8 cellular contexts compared by ENCODE assay signal in genomic region chr10:102229810-102230263, GRCh38. TPM values are rescaled to one million over a fixed set of nuclear protein-coding genes. Genes with fewer than 3 reads are reported as not detected.
DNase-seq lines count a peak whose midpoint lies in the region; ATAC-seq and TF ChIP-seq lines count a peak whose summit lies in the region.

No MANE protein-coding gene starts in this region.

- H3K9me3 Mint-ChIP-seq in progenitor cell of endocrine pancreas (ENCODE audit: low read depth): no peaks in the 10 kb centered on the region

- no peak overlapping the region for H3K27ac Mint-ChIP-seq in T-helper 17 cell
- peak overlapping the region; percentile 29 for H3K27ac Mint-ChIP-seq in progenitor cell of endocrine pancreas

- no peak for TF ChIP-seq EP300 in upper lobe of left lung (IDR thresholded peaks at IDR 0.05)

- peak; percentile 68 to 74 for DNase-seq in NCI-H2081 (lab: John Stamatoyannopoulos, UW)
- DNase-seq in NCI-H2081 treated with DMSO at 0.1 percent for 48 hours (lab: John Stamatoyannopoulos, UW): no peak
- peak; percentile 55 for DNase-seq in NCI-H1092 treated with DMSO at 0.1 percent for 48 hours (lab: John Stamatoyannopoulos, UW)
- peak; percentile 75 to 87 (median 77) for DNase-seq in T-helper 17 cell
- peak; percentile 57 for DNase-seq in amniotic epithelial cell (ENCODE audit: low read depth)
- peak; percentile 87 for DNase-seq in left cardiac atrium
- peak; percentile 85 for DNase-seq in progenitor cell of endocrine pancreas (ENCODE audit: low spot score, unreplicated experiment)
- peak; percentile 92 to 95 for DNase-seq in upper lobe of left lung

- peaks cover 4% of the 10 kb centered on the region for H3K36me3 Mint-ChIP-seq in T-helper 17 cell (ENCODE audit: low read depth)
- no peaks in the 10 kb centered on the region for H3K36me3 Mint-ChIP-seq in progenitor cell of endocrine pancreas (ENCODE audit: insufficient read depth)

- H3K27me3 Mint-ChIP-seq in T-helper 17 cell: peaks cover 47% of the 10 kb centered on the region
- H3K27me3 Mint-ChIP-seq in progenitor cell of endocrine pancreas: peaks cover 84% of the 10 kb centered on the region

- intact Hi-C loops in left cardiac atrium (cut with DNase I): loop anchor here (2.0 to 10.0 kb wide), 5 partner anchors 63 to 172 kb away; no protein-coding TSS in a partner anchor

- no peak overlapping the region for H3K27ac ChIP-seq in upper lobe of left lung

- H3K4me3 ChIP-seq in upper lobe of left lung: peak overlapping the region in 3 of 4 donors; percentile 45 to 59 (median 49)

- H3K27me3 ChIP-seq in upper lobe of left lung: peaks cover 0 to 26% (median 15%) of the 10 kb centered on the region in 4 donors

- TF ChIP-seq CTCF in progenitor cell of endocrine pancreas (IDR thresholded peaks at IDR 0.05; ENCODE audit: unreplicated experiment) (peak; percentile 95), upper lobe of left lung (IDR thresholded peaks at IDR 0.05) (peak; percentile 88 to 95 (median 93))

- peaks cover 37 to 47% (median 39%) of the 10 kb centered on the region in 4 donors for H3K4me1 ChIP-seq in upper lobe of left lung

- peak overlapping the region; percentile 88 for H3K4me3 Mint-ChIP-seq in T-helper 17 cell
- peak overlapping the region; percentile 61 for H3K4me3 Mint-ChIP-seq in progenitor cell of endocrine pancreas (ENCODE audit: low read depth)

- WGBS in upper lobe of left lung, 2 donors: 0 to 3% methylated on average over 1 to 22 of the region's 24 CpGs

- ATAC-seq in T-helper 17 cell (peak; percentile 68), left cardiac atrium (peak; percentile 52 to 68), upper lobe of left lung (ENCODE audit: low FRiP score in 2 of 2) (peak; percentile 68 to 75)

- no peak for TF ChIP-seq POLR2A in upper lobe of left lung (IDR thresholded peaks at IDR 0.05)

- H3K4me1 Mint-ChIP-seq in T-helper 17 cell: peaks cover 33% of the 10 kb centered on the region
- peaks cover 2% of the 10 kb centered on the region for H3K4me1 Mint-ChIP-seq in progenitor cell of endocrine pancreas (ENCODE audit: low read depth)

- H3K9me3 ChIP-seq in T-helper 17 cell (ENCODE audit: control insufficient read depth, low read length, poor library complexity, severe bottlenecking) (no peaks in the 10 kb centered on the region), upper lobe of left lung (no peaks in the 10 kb centered on the region)

- H3K36me3 ChIP-seq in upper lobe of left lung: no peaks in the 10 kb centered on the region

RNA-seq across cellular contexts. Expression of gene ELOVL3, which starts 3.7 kb away (rescaled TPM):
- total RNA-seq in T-helper 17 cell: not detected
- total RNA-seq in left cardiac atrium: 1 to 10 TPM in 1 of 2 donors, not detected in 1; 1.3 TPM
- total RNA-seq in progenitor cell of endocrine pancreas: not detected in 2 replicates
- 1 to 10 TPM in 2 of 6 donors, under 1 TPM in 1, not detected in 3; 0.46 to 2.7 (median 1.1) TPM for total RNA-seq in upper lobe of left lung

RNA-seq across cellular contexts. Expression of gene PITX3, which starts 11.5 kb away (rescaled TPM):
- not detected for total RNA-seq in T-helper 17 cell
- total RNA-seq in left cardiac atrium: not detected
- not detected in 2 replicates for total RNA-seq in progenitor cell of endocrine pancreas
- total RNA-seq in upper lobe of left lung: under 1 TPM in 1 of 6 donors, not detected in 5; 0.61 TPM

RNA-seq across cellular contexts. Expression of gene GBF1, which starts 15.5 kb away (rescaled TPM):
- total RNA-seq in T-helper 17 cell: 10 to 100 TPM; 42.8 to 44.6 TPM
- total RNA-seq in left cardiac atrium: 10 to 100 TPM; 27.6 to 32.4 TPM
- total RNA-seq in progenitor cell of endocrine pancreas: 52.3 and 54.6 TPM in 2 replicates
- 10 to 100 TPM; 36.7 to 59.7 (median 44.4) TPM for total RNA-seq in upper lobe of left lung
